ENCODE assay signal across 8 cellular contexts in the genomic region with DNA sequence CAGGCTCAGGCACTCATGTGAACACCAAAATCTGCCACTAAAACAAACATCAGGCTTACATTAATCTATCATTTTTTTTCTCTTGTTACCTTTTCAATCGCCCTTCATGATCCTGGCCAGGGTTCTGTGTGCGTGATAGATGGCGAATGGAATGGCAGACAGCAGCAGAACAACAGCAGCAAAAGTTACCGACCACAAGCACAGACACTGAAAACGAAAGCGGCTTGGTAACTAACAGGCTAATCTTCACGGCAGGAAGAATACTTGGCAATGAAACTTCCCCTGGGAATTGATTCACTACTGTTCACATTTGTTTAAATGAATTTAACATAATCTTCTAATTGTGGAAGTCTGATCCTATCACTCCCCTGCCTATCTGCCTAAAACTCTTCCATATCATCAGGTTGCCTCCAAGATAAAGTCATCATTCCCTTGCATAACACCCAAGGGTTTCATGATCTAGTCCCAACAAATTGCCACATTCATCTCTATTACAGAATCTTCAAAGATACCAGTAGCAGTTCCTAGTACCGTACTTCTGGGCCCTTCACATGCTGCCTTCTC. TPM values are rescaled to one million over a fixed set of nuclear protein-coding genes. Genes with fewer than 3 reads are reported as not detected.
DNase-seq lines count a peak whose midpoint lies in the region; ATAC-seq and TF ChIP-seq lines count a peak whose summit lies in the region.

No MANE protein-coding gene starts in this region.

- H3K4me3 ChIP-seq in body of pancreas: no peak overlapping the region
- peak overlapping the region in 2 of 3 donors; percentile 26 to 37 for H3K4me3 ChIP-seq in liver (ENCODE audit: low read depth in 1 of 3, low read length in 3 of 3)
- peak overlapping the region in 3 of 4 donors; percentile 17 to 42 (median 26) for H3K4me3 ChIP-seq in transverse colon

- WGBS in body of pancreas, 2 donors: 7 to 14% methylated on average over 8 of the region's 8 CpGs
- WGBS in liver: 31% methylated on average over 8 of the region's 8 CpGs
- WGBS in transverse colon (ENCODE audit: low coverage in 1 of 2), 2 donors: 16 to 36% methylated on average over 4 to 8 of the region's 8 CpGs

- H3K4me1 ChIP-seq in body of pancreas (peaks cover 31% of the 10 kb centered on the region), liver (ENCODE audit: control insufficient read depth in 4 of 4, insufficient read depth in 4 of 4, low read length in 3 of 4) (peaks cover 2 to 37% (median 14%) of the 10 kb centered on the region in 4 donors), transverse colon (peaks cover 16 to 71% (median 34%) of the 10 kb centered on the region in 4 donors)

- TF ChIP-seq EP300 in transverse colon (IDR thresholded peaks at IDR 0.05; ENCODE audit: low read depth): no peak

- H3K9ac ChIP-seq in liver (ENCODE audit: low read depth in 1 of 2, low read length in 2 of 2): peak overlapping the region; percentile 39 to 75

- in situ Hi-C loops in transverse colon (cut with MboI; ENCODE audit: low pct_ligation_motif_present in 1 of 4, low pct_unique_long_range_greater_than_20kb in 1 of 4, low sequenced_read_pairs in 3 of 4): no loop called here

- H3K36me3 ChIP-seq in body of pancreas (replicated peaks in 1 of 2; ENCODE audit: insufficient read depth in 1 of 2, low read depth in 2 of 2): no peaks in the 10 kb centered on the region
- no peaks in the 10 kb centered on the region for H3K36me3 ChIP-seq in liver (ENCODE audit: control insufficient read depth in 4 of 4, insufficient read depth in 3 of 4, low read depth in 1 of 4, low read length in 3 of 4)
- H3K36me3 ChIP-seq in transverse colon: no peaks in the 10 kb centered on the region

- intact Hi-C loops in body of pancreas (cut with DNase I) (no loop called here), transverse colon (cut with DNase I; ENCODE audit: low total_unique reads) (no loop called here)

- H3K9me3 ChIP-seq in body of pancreas (no peaks in the 10 kb centered on the region), liver (ENCODE audit: control insufficient read depth in 4 of 4, low read length in 3 of 4) (no peaks in the 10 kb centered on the region), transverse colon (no peaks in the 10 kb centered on the region)

- H3K27ac ChIP-seq in body of pancreas: peak overlapping the region; percentile 72 to 83 (median 81)
- H3K27ac ChIP-seq in liver (ENCODE audit: low read depth in 1 of 2, low read length in 2 of 2): peak overlapping the region; percentile 56 to 77
- peak overlapping the region; percentile 76 to 85 (median 81) for H3K27ac ChIP-seq in transverse colon

- TF ChIP-seq POLR2A in body of pancreas (IDR thresholded peaks at IDR 0.05): peak in 2 of 3 donors; percentile 12 to 42
- no peak for TF ChIP-seq POLR2A in transverse colon (IDR thresholded peaks at IDR 0.05)

- peak in 1 of 2 donors; percentile 14 for TF ChIP-seq RAD21 in liver (IDR thresholded peaks at IDR 0.05)

- DNase-seq in body of pancreas: peak; percentile 30 to 55 (median 48)
- DNase-seq in transverse colon: no peak
- no peak for DNase-seq in activated T-cell treated with anti-CD3 and anti-CD28 coated beads for 4 hours

- no peaks in the 10 kb centered on the region for H3K27me3 ChIP-seq in body of pancreas
- no peaks in the 10 kb centered on the region for H3K27me3 ChIP-seq in liver (ENCODE audit: control insufficient read depth in 4 of 4, insufficient read depth in 4 of 4, low read length in 3 of 4)
- H3K27me3 ChIP-seq in transverse colon: no peaks in the 10 kb centered on the region

- TF ChIP-seq CTCF in body of pancreas (IDR thresholded peaks at IDR 0.05) (no peak), liver (IDR thresholded peaks at IDR 0.05; ENCODE audit: low read depth, low read length, missing input control) (no peak), transverse colon (IDR thresholded peaks at IDR 0.05) (no peak)

- ATAC-seq in GM19395 (IDR thresholded peaks at IDR 0.05; ENCODE audit: unreplicated experiment) (peak; percentile 63), HG03571 (IDR thresholded peaks at IDR 0.05; ENCODE audit: unreplicated experiment) (peak; percentile 54), body of pancreas (peak; percentile 72), HG02973 (IDR thresholded peaks at IDR 0.05; ENCODE audit: unreplicated experiment) (no peak), GM21737 (IDR thresholded peaks at IDR 0.05; ENCODE audit: unreplicated experiment) (no peak)

TF ChIP-seq in liver, 16 proteins besides CTCF, POLR2A, EP300 and RAD21:
- TF ChIP-seq EGR1 (IDR thresholded peaks at IDR 0.05; ENCODE audit: low read depth in 2 of 2) (no peak), HNF4A (conservative IDR thresholded peaks at IDR 0.05) (no peak), RXRA (IDR thresholded peaks at IDR 0.05) (peak in 1 of 2 donors; percentile 3), TAF1 (conservative IDR thresholded peaks at IDR 0.05) (no peak), YY1 (IDR thresholded peaks at IDR 0.05) (peak; percentile 39), FOXA1 (IDR thresholded peaks at IDR 0.05) (no peak), GABPA (IDR thresholded peaks at IDR 0.05 in 1 of 2, conservative IDR thresholded peaks at IDR 0.05 in 1 of 2) (no peak), NR2F2 (IDR thresholded peaks at IDR 0.05) (no peak), HNF4G (IDR thresholded peaks at IDR 0.05) (no peak)
- TF ChIP-seq, protein P1, sequence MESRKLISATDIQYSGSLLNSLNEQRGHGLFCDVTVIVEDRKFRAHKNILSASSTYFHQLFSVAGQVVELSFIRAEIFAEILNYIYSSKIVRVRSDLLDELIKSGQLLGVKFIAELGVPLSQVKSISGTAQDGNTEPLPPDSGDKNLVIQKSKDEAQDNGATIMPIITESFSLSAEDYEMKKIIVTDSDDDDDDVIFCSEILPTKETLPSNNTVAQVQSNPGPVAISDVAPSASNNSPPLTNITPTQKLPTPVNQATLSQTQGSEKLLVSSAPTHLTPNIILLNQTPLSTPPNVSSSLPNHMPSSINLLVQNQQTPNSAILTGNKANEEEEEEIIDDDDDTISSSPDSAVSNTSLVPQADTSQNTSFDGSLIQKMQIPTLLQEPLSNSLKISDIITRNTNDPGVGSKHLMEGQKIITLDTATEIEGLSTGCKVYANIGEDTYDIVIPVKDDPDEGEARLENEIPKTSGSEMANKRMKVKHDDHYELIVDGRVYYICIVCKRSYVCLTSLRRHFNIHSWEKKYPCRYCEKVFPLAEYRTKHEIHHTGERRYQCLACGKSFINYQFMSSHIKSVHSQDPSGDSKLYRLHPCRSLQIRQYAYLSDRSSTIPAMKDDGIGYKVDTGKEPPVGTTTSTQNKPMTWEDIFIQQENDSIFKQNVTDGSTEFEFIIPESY (IDR thresholded peaks at IDR 0.05): no peak
- TF ChIP-seq, protein P2, sequence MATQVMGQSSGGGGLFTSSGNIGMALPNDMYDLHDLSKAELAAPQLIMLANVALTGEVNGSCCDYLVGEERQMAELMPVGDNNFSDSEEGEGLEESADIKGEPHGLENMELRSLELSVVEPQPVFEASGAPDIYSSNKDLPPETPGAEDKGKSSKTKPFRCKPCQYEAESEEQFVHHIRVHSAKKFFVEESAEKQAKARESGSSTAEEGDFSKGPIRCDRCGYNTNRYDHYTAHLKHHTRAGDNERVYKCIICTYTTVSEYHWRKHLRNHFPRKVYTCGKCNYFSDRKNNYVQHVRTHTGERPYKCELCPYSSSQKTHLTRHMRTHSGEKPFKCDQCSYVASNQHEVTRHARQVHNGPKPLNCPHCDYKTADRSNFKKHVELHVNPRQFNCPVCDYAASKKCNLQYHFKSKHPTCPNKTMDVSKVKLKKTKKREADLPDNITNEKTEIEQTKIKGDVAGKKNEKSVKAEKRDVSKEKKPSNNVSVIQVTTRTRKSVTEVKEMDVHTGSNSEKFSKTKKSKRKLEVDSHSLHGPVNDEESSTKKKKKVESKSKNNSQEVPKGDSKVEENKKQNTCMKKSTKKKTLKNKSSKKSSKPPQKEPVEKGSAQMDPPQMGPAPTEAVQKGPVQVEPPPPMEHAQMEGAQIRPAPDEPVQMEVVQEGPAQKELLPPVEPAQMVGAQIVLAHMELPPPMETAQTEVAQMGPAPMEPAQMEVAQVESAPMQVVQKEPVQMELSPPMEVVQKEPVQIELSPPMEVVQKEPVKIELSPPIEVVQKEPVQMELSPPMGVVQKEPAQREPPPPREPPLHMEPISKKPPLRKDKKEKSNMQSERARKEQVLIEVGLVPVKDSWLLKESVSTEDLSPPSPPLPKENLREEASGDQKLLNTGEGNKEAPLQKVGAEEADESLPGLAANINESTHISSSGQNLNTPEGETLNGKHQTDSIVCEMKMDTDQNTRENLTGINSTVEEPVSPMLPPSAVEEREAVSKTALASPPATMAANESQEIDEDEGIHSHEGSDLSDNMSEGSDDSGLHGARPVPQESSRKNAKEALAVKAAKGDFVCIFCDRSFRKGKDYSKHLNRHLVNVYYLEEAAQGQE (IDR thresholded peaks at IDR 0.05): no peak

RNA-seq across cellular contexts. Expression of a gene that starts 28.7 kb away (rescaled TPM):
- total RNA-seq in body of pancreas (100 to 1,000 TPM in 1 of 2 donors, 10 to 100 TPM in 1; 60.6 to 121 TPM), liver (10 to 100 TPM; 25.9 to 61.2 TPM), transverse colon (100 to 1,000 TPM in 2 of 4 donors, 10 to 100 TPM in 2; 88.0 to 187 (median 136) TPM)
- 10 to 100 TPM; 12.1 to 32.3 TPM for polyA plus RNA-seq in liver

Comparison
In these comparisons a context has a peak if more than half of its experiments do, and no peak if none do; other contexts are left out.
1. ATAC-seq: peak in GM19395 (single experiment), HG03571 (single experiment) and body of pancreas (single experiment); none in HG02973 (single experiment) and GM21737 (single experiment).
2. DNase-seq: peak in body of pancreas (4 of 4); none in transverse colon (single experiment) and activated T-cell treated with anti-CD3 and anti-CD28 coated beads for 4 hours (single experiment).
3. H3K4me3 ChIP-seq: peak in liver (2 of 3) and transverse colon (3 of 4); none in body of pancreas (0 of 2).
4. Peak in every context shown above with its lines, with median percentiles within 50 percentile points of each other: H3K27ac ChIP-seq.